Comparison of ENCODE assay signal across 20 cellular contexts in genomic region chr10:31151301-31151700, GRCh38.
"Had no signal": no experiment of that assay in that cellular context is flagged by ENCODE, and none has a peak within 500 bp of the region (broad histone marks: within the 10 kb centered on the region; RNA-seq: fewer than 3 reads in every experiment).

No MANE protein-coding gene starts in this region.

- H3K36me3 Mint-ChIP-seq: natural killer cell treated with Interleukin-12 subunit alpha and Interleukin-12 subunit beta and Interleukin-15 and Interleukin-18, amount 100 ng/mL, for 72 hours had no signal

- H3K4me3 ChIP-seq: coronary artery, gastrocnemius medialis, heart right ventricle, neural progenitor cell, pancreas, stomach had no signal

- FAIRE-seq: islet of Langerhans, pancreas, small intestine had no signal

- H3K27ac ChIP-seq: coronary artery, neural progenitor cell, pancreas, stomach had no signal

- H3K9me3 ChIP-seq: gastrocnemius medialis, heart right ventricle, pancreas, stomach had no signal

- DNase-seq: effector CD4-positive, alpha-beta T cell; gastrocnemius medialis; heart right ventricle; hypothalamus; kidney glomerular epithelial cell; mammary epithelial cell; nucleus accumbens; pancreas; right cardiac atrium; small intestine; stimulated activated CD4-positive, alpha-beta T cell treated with anti-CD3 and anti-CD28 coated beads, Interleukin-12 subunit alpha, Interleukin-12 subunit beta, amount 100 ng/mL, for 4 hours; stimulated activated naive CD4-positive, alpha-beta T cell; stomach; substantia nigra; trophoblast cell had no signal

- H3K27ac Mint-ChIP-seq: natural killer cell treated with Interleukin-12 subunit alpha and Interleukin-12 subunit beta and Interleukin-15 and Interleukin-18, amount 100 ng/mL, for 72 hours; neural progenitor cell; progenitor cell of endocrine pancreas had no signal

- H3K27me3 ChIP-seq: gastrocnemius medialis, heart right ventricle, neural progenitor cell, pancreas, stomach had no signal

- H3K4me3 Mint-ChIP-seq: natural killer cell treated with Interleukin-12 subunit alpha and Interleukin-12 subunit beta and Interleukin-15 and Interleukin-18, amount 100 ng/mL, for 72 hours; neural progenitor cell had no signal

- H3K9ac ChIP-seq: neural progenitor cell had no signal

- H3K27me3 Mint-ChIP-seq: progenitor cell of endocrine pancreas had no signal

- H3K4me2 ChIP-seq: neural progenitor cell had no signal

- H3K4me1 ChIP-seq: neural progenitor cell, pancreas, stomach had no signal

- H2AFZ ChIP-seq: neural progenitor cell had no signal

- ATAC-seq: gastrocnemius medialis; heart right ventricle; natural killer cell treated with Interleukin-12 subunit alpha and Interleukin-12 subunit beta and Interleukin-15 and Interleukin-18, amount 100 ng/mL, for 72 hours; pancreas; right cardiac atrium had no signal

- H3K36me3 ChIP-seq: gastrocnemius medialis, heart right ventricle, neural progenitor cell, pancreas, stomach had no signal

- H3K9me3 Mint-ChIP-seq: natural killer cell treated with Interleukin-12 subunit alpha and Interleukin-12 subunit beta and Interleukin-15 and Interleukin-18, amount 100 ng/mL, for 72 hours; neural progenitor cell had no signal
